In the genomic region with DNA sequence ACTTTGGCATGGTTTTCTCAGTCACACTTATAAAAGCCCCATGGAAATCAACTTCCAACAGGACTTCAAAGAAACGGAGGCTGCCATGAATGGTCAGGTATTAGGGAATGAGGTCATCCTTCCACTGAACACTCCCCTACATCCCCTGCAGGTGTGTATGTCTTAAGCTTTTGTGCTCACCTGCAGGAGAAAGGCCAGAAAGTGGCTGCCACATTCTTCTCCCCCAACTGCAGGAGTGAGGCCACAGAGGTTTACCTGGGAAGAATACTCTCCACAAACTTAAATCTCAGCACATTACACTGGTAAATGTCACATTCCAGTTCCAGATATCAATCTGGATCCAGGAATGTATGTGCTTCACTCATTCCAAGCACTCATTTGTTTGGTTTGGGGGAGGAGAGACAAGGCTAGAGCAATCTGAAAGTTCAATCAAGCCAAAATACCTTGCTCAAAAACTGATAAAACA, we compare ENCODE assay signal across 1 cellular context.
TF ChIP-seq lines count a peak whose summit lies in the region.

No MANE protein-coding gene starts in this region.

TF ChIP-seq in SK-N-SH, 30 proteins besides CTCF, POLR2A, EP300 and RAD21 (continued from another document):
- no peak for TF ChIP-seq ZBTB33 (IDR thresholded peaks at IDR 0.05; ENCODE audit: borderline replicate concordance, low read depth)
- TF ChIP-seq PBX3 (IDR thresholded peaks at IDR 0.05): peak; percentile 84
- TF ChIP-seq EZH2phosphoT487 (IDR thresholded peaks at IDR 0.05; ENCODE audit: borderline replicate concordance, low read depth): no peak
- no peak for TF ChIP-seq ELF1 (IDR thresholded peaks at IDR 0.05)
- TF ChIP-seq TCF12 (IDR thresholded peaks at IDR 0.05): peak; percentile 86
- TF ChIP-seq JUND (IDR thresholded peaks at IDR 0.05): peak; percentile 55
- no peak for TF ChIP-seq MXI1 (IDR thresholded peaks at IDR 0.05; ENCODE audit: low read depth, low read length)
- 0 out of 2 replicates have a peak, but pooled peaks have one; percentile 24 for TF ChIP-seq SIN3A (IDR thresholded peaks at IDR 0.05; ENCODE audit: borderline replicate concordance, low read depth, low read length)
- no peak for TF ChIP-seq NRF1 (IDR thresholded peaks at IDR 0.05; ENCODE audit: low read depth, low read length)
- TF ChIP-seq RCOR1 (IDR thresholded peaks at IDR 0.05; ENCODE audit: low read length): no peak
- TF ChIP-seq, protein P1, sequence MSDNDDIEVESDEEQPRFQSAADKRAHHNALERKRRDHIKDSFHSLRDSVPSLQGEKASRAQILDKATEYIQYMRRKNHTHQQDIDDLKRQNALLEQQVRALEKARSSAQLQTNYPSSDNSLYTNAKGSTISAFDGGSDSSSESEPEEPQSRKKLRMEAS (IDR thresholded peaks at IDR 0.05; ENCODE audit: low read depth): no peak
- TF ChIP-seq GABPA (IDR thresholded peaks at IDR 0.05; ENCODE audit: low read depth): no peak
- TF ChIP-seq, protein P2, sequence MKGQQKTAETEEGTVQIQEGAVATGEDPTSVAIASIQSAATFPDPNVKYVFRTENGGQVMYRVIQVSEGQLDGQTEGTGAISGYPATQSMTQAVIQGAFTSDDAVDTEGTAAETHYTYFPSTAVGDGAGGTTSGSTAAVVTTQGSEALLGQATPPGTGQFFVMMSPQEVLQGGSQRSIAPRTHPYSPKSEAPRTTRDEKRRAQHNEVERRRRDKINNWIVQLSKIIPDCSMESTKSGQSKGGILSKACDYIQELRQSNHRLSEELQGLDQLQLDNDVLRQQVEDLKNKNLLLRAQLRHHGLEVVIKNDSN (IDR thresholded peaks at IDR 0.05; ENCODE audit: borderline replicate concordance, low read depth): no peak
- TF ChIP-seq IRF3 (IDR thresholded peaks at IDR 0.05; ENCODE audit: low read depth, low read length): no peak
- no peak for TF ChIP-seq FOXM1 (IDR thresholded peaks at IDR 0.05; ENCODE audit: low read depth)
- TF ChIP-seq FOSL2 (IDR thresholded peaks at IDR 0.05; ENCODE audit: borderline replicate concordance, low read depth): no peak
- TF ChIP-seq RFX5 (IDR thresholded peaks at IDR 0.05; ENCODE audit: low read length): no peak
- TF ChIP-seq POLR2AphosphoS5 (IDR thresholded peaks at IDR 0.05; ENCODE audit: low read depth, low read length): peak; percentile 40; the same call in 1 of the 2 replicates
